Comparison of ENCODE assay signal across 8 cellular contexts in genomic region chr17:35372846-35373531, GRCh38. TPM values are rescaled to one million over a fixed set of nuclear protein-coding genes. Genes with fewer than 3 reads are reported as not detected.
DNase-seq lines count a peak whose midpoint lies in the region; ATAC-seq and TF ChIP-seq lines count a peak whose summit lies in the region.

No MANE protein-coding gene starts in this region.

- in situ Hi-C loops in HAP-1 (cut with MboI; ENCODE audit: low sequenced_read_pairs): no loop called here

- no peaks in the 10 kb centered on the region for H3F3A ChIP-seq in OCI-LY1 (ENCODE audit: insufficient read depth, low read length)

- H3K9ac ChIP-seq in OCI-LY1 (ENCODE audit: low read length): no peak overlapping the region

- no peaks in the 10 kb centered on the region for H4K20me1 ChIP-seq in OCI-LY1 (ENCODE audit: insufficient read depth, low read length)

- ATAC-seq in body of pancreas: peak; percentile 21

- 2 to 5% methylated on average over 13 to 24 of the region's 25 CpGs for WGBS in body of pancreas, 2 donors

- TF ChIP-seq CTCF in OCI-LY1 (IDR thresholded peaks at IDR 0.05; ENCODE audit: low read length) (no peak), body of pancreas (IDR thresholded peaks at IDR 0.05) (no peak)

- H3K27me3 ChIP-seq in HAP-1 (ENCODE audit: low read depth): no peaks in the 10 kb centered on the region
- peaks cover 5% of the 10 kb centered on the region; the same call in 1 of the 2 replicates for H3K27me3 ChIP-seq in OCI-LY1 (ENCODE audit: insufficient read depth, low read length)
- no peaks in the 10 kb centered on the region for H3K27me3 ChIP-seq in body of pancreas

- no peak for TF ChIP-seq POLR2A in body of pancreas (IDR thresholded peaks at IDR 0.05)

- no peaks in the 10 kb centered on the region for H3K9me2 ChIP-seq in OCI-LY1 (ENCODE audit: low read depth, low read length)

- H3K27ac ChIP-seq in OCI-LY1 (ENCODE audit: low read depth, low read length, poor library complexity, severe bottlenecking): no peak overlapping the region
- peak overlapping the region; percentile 40 to 76 (median 74) for H3K27ac ChIP-seq in body of pancreas

- H3K36me3 ChIP-seq in HAP-1 (replicated peaks) (peaks cover 11% of the 10 kb centered on the region), OCI-LY1 (ENCODE audit: insufficient read depth, low read length) (no peaks in the 10 kb centered on the region), body of pancreas (replicated peaks in 1 of 2; ENCODE audit: insufficient read depth in 1 of 2, low read depth in 2 of 2) (no peaks in the 10 kb centered on the region)

- H3K79me2 ChIP-seq in OCI-LY1 (ENCODE audit: insufficient read depth, low read length): no peaks in the 10 kb centered on the region

- H3K4me2 ChIP-seq in OCI-LY1 (ENCODE audit: low read length): peak overlapping the region; percentile 64; the same call in 1 of the 2 replicates

- H3K4me3 ChIP-seq in HAP-1: peak overlapping the region; percentile 53
- no peak overlapping the region for H3K4me3 ChIP-seq in OCI-LY1 (ENCODE audit: low read depth, low read length, poor library complexity, severe bottlenecking)
- H3K4me3 ChIP-seq in body of pancreas: no peak overlapping the region

- DNase-seq in COLO829 (ENCODE audit: low spot score): peak; percentile 21
- peak; percentile 29 to 67 for DNase-seq in HAP-1 (ENCODE audit: low spot score in 2 of 2)
- DNase-seq in body of pancreas: peak in 3 of 4 donors; percentile 8 to 44 (median 23)
- peak; percentile 52 for DNase-seq in left kidney (ENCODE audit: low read depth, low spot score)
- DNase-seq in stimulated activated naive CD4-positive, alpha-beta T cell treated with Interleukin-2 at 50 U/mL for 16 hours (lab: John Stamatoyannopoulos, UW): peak; percentile 14
- no peak for DNase-seq in kidney glomerular epithelial cell (lab: John Stamatoyannopoulos, UW)
- no peak for DNase-seq in posterior vena cava (ENCODE audit: low spot score)

- no peak overlapping the region for H2AFZ ChIP-seq in OCI-LY1 (ENCODE audit: low read length)

- intact Hi-C loops in body of pancreas (cut with DNase I) (no loop called here), posterior vena cava (cut with DNase I) (no loop called here)

- H3K4me1 ChIP-seq in HAP-1: peaks cover 9% of the 10 kb centered on the region
- peaks cover 5% of the 10 kb centered on the region for H3K4me1 ChIP-seq in OCI-LY1 (ENCODE audit: insufficient read depth, low read length, severe bottlenecking)
- H3K4me1 ChIP-seq in body of pancreas: peaks cover 14% of the 10 kb centered on the region

- H3K9me3 ChIP-seq in HAP-1: peaks cover 6% of the 10 kb centered on the region
- H3K9me3 ChIP-seq in OCI-LY1 (ENCODE audit: low read length): 0 out of 2 replicates have a peak, but pooled peaks cover 3% of the 10 kb centered on the region
- H3K9me3 ChIP-seq in body of pancreas: peaks cover 0 to 6% (median 0%) of the 10 kb centered on the region in 3 donors

RNA-seq across cellular contexts. Expression of gene SLFN11, which starts 0.4 kb away (rescaled TPM):
- 10 to 100 TPM in 1 of 2 donors, 1 to 10 TPM in 1; 9.2 to 16.6 TPM for total RNA-seq in body of pancreas
- total RNA-seq in posterior vena cava: 10 to 100 TPM; 35.3 to 53.1 TPM

RNA-seq across cellular contexts. Expression of gene SLFN12, which starts 59.3 kb away (rescaled TPM):
- total RNA-seq in body of pancreas (1 to 10 TPM; 4.9 to 6.0 TPM), posterior vena cava (10 to 100 TPM; 13.1 to 15.0 TPM)

Comparison
In these comparisons a context has a peak if more than half of its experiments do, and no peak if none do; other contexts are left out.
1. DNase-seq: peak in COLO829 (single experiment), HAP-1 (2 of 2), body of pancreas (3 of 4), left kidney (single experiment) and stimulated activated naive CD4-positive, alpha-beta T cell treated with Interleukin-2 at 50 U/mL for 16 hours (single experiment); none in kidney glomerular epithelial cell (single experiment) and posterior vena cava (single experiment).